In genomic region chr10:30270247-30270646, GRCh38 we compare ENCODE assay signal across 9 cellular contexts.
DNase-seq lines count a peak whose midpoint lies in the region; ATAC-seq and TF ChIP-seq lines count a peak whose summit lies in the region.
"Had no signal": no experiment of that assay in that cellular context is flagged by ENCODE, and none has a peak within 500 bp of the region (broad histone marks: within the 10 kb centered on the region; RNA-seq: fewer than 3 reads in every experiment).

No MANE protein-coding gene starts in this region.

- ATAC-seq in DND-41 (ENCODE audit: insufficient read depth, low read depth): no peak
- no peak for ATAC-seq in activated naive CD4-positive, alpha-beta T cell treated with anti-CD3 and anti-CD28 coated beads, Interleukin-2, amount 50 U/mL, for 72 hours

- no peak overlapping the region for H3K27ac Mint-ChIP-seq in neural crest cell (ENCODE audit: unreplicated experiment)
- H3K27ac Mint-ChIP-seq in activated naive CD4-positive, alpha-beta T cell treated with anti-CD3 and anti-CD28 coated beads, Interleukin-2, amount 50 U/mL, for 72 hours: no peak overlapping the region
- H3K27ac Mint-ChIP-seq: activated T-helper 2 cell treated with anti-CD3 and anti-CD28 coated beads, Interferon-gamma antibody, Interleukin-2, Interleukin-4, amounts not matched to agents 10 μg/mL and 5 μg/mL and 100 μg/mL, durations not matched to agents 14 hours and 24 hours and 36 hours had no signal

- peaks cover 12% of the 10 kb centered on the region for H3K27me3 Mint-ChIP-seq in neural crest cell (ENCODE audit: low read depth)

- H3K4me1 Mint-ChIP-seq in neural crest cell: no peaks in the 10 kb centered on the region

- H3K9me3 Mint-ChIP-seq in neural crest cell: peaks cover 19% of the 10 kb centered on the region
- H3K9me3 Mint-ChIP-seq in activated naive CD4-positive, alpha-beta T cell treated with anti-CD3 and anti-CD28 coated beads, Interleukin-2, amount 50 U/mL, for 72 hours: peaks cover 0 to 1% of the 10 kb centered on the region in 2 donors

- H3K36me3 ChIP-seq in DND-41 (ENCODE audit: insufficient read depth, low read length): no peaks in the 10 kb centered on the region
- H3K36me3 ChIP-seq: spleen had no signal

- no peaks in the 10 kb centered on the region for H3K79me2 ChIP-seq in DND-41 (ENCODE audit: insufficient read depth, low read length)

- H3K4me3 ChIP-seq in DND-41 (ENCODE audit: low read depth in 1 of 2, low read length in 2 of 2) (no peak overlapping the region), astrocyte of the spinal cord (ENCODE audit: low read depth, low read length) (no peak overlapping the region)
- H3K4me3 ChIP-seq: spleen had no signal

- H3K27me3 ChIP-seq in DND-41 (ENCODE audit: insufficient read depth, low read length, poor library complexity): no peaks in the 10 kb centered on the region

- no peaks in the 10 kb centered on the region for H3K4me1 ChIP-seq in DND-41 (ENCODE audit: insufficient read depth, low read length)

- H3K4me3 Mint-ChIP-seq in neural crest cell: no peak overlapping the region

- H3K36me3 Mint-ChIP-seq in neural crest cell (ENCODE audit: low read depth): peaks cover under 1% of the 10 kb centered on the region
- H3K36me3 Mint-ChIP-seq in activated naive CD4-positive, alpha-beta T cell treated with anti-CD3 and anti-CD28 coated beads, Interleukin-2, amount 50 U/mL, for 72 hours: no peaks in the 10 kb centered on the region

- H3K4me2 ChIP-seq in DND-41 (ENCODE audit: insufficient read depth, low read length): no peak overlapping the region

- no peak for DNase-seq in DND-41
- peak; percentile 1 for DNase-seq in M059J (ENCODE audit: low read depth)
- peak; percentile 9 for DNase-seq in astrocyte of the spinal cord (ENCODE audit: low read depth, low spot score)
- DNase-seq in neural crest cell (ENCODE audit: low read depth, low spot score): no peak
- DNase-seq in pons (ENCODE audit: low spot score): no peak
- DNase-seq in activated naive CD4-positive, alpha-beta T cell treated with anti-CD3 and anti-CD28 coated beads, Interleukin-2, amount 50 U/mL, for 72 hours (ENCODE audit: low spot score in 2 of 2): no peak
- no peak for DNase-seq in iPS-NIHi11 (ENCODE audit: low spot score)
- DNase-seq: spleen had no signal

- no peaks in the 10 kb centered on the region for H4K20me1 ChIP-seq in DND-41 (ENCODE audit: insufficient read depth, low read length)

- in situ Hi-C loops in astrocyte of the spinal cord (cut with HindIII; ENCODE audit: low sequenced_read_pairs): no loop called here

- TF ChIP-seq CTCF in DND-41 (IDR thresholded peaks at IDR 0.05; ENCODE audit: borderline replicate concordance, extremely low read depth, low read length, poor library complexity, severe bottlenecking) (peak; percentile 15), astrocyte of the spinal cord (IDR thresholded peaks at IDR 0.05; ENCODE audit: low read depth, low read length) (peak; percentile 14), neural crest cell (conservative IDR thresholded peaks at IDR 0.05) (peak; percentile 46)

- H3K9me3 ChIP-seq in DND-41 (ENCODE audit: insufficient read depth, low read length, severe bottlenecking): no peaks in the 10 kb centered on the region
- H3K9me3 ChIP-seq: spleen had no signal

- no peak overlapping the region for H2AFZ ChIP-seq in DND-41 (ENCODE audit: low read depth, low read length)

- H3K27ac ChIP-seq in DND-41 (ENCODE audit: low read length): no peak overlapping the region
- H3K27ac ChIP-seq: spleen had no signal

- no peak overlapping the region for H3K9ac ChIP-seq in DND-41 (ENCODE audit: low read depth, low read length)

Comparison
In these comparisons a context has a peak if more than half of its experiments do, and no peak if none do; other contexts are left out.
1. DNase-seq: peak in M059J (single experiment) and astrocyte of the spinal cord (single experiment); none in DND-41 (single experiment), neural crest cell (single experiment), pons (single experiment), activated naive CD4-positive, alpha-beta T cell treated with anti-CD3 and anti-CD28 coated beads, Interleukin-2, amount 50 U/mL, for 72 hours (0 of 2) and iPS-NIHi11 (single experiment).
2. Peak in every context shown above with its lines, with median percentiles within 50 percentile points of each other: CTCF ChIP-seq.